ENCODE assay signal across 9 cellular contexts in genomic region chr1:211546543-211546942, GRCh38. TPM values are rescaled to one million over a fixed set of nuclear protein-coding genes. Genes with fewer than 3 reads are reported as not detected.
"Had no signal": no experiment of that assay in that cellular context is flagged by ENCODE, and none has a peak within 500 bp of the region (broad histone marks: within the 10 kb centered on the region; RNA-seq: fewer than 3 reads in every experiment).

No MANE protein-coding gene starts in this region.

- ATAC-seq: GM12878 had no signal

- DNase-seq: GDM1, GF-D8 had no signal

- FAIRE-seq: G401.6, GM12878, GM12891, GM12892, GM18507, GM19239 had no signal

- H3K4me3 ChIP-seq: GM12878 had no signal

RNA-seq across cellular contexts. Expression of gene RD3, which starts 54.6 kb away (rescaled TPM):
- total RNA-seq: G401, GM12878 had no signal
- polyA plus RNA-seq: GM12878 had no signal
